ENCODE assay signal across 15 cellular contexts in the genomic region with DNA sequence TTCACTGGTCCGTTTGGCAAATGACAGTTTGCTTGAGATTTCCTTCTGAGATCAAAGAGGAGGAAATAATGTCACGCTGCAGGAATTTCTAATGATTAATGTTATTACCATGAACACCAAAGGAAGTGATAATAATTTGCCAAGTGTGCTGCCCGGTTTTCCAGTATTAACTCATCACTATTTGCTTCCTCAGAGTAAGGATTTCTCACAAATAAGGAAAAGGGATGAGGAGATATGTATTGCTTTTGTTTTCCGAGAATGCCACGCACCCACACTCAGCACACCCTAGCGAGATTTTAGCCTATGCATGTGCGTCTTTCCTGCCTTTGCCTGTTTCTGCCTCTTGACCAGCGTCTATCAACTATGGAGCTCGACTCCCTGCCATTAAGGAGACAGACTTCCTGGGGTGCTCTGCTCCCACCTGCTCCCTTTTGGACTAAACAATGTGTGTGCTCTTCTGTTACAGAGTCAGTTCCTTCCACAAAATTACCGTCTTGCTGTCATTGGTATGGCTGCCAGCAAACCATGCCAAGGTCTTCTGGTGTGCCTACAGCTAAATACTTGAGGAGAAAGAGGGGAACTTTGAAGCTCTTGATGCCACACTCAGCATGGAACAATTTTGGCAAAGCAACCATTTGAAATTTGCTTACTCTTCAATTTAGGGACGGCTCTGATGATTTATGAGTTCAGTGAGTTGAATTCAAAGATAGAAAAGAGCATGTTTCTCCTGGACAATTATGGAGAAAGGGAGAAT.
DNase-seq lines count a peak whose midpoint lies in the region; ATAC-seq and TF ChIP-seq lines count a peak whose summit lies in the region.
"Had no signal": no experiment of that assay in that cellular context is flagged by ENCODE, and none has a peak within 500 bp of the region (broad histone marks: within the 10 kb centered on the region; RNA-seq: fewer than 3 reads in every experiment).

No MANE protein-coding gene starts in this region.

- no peak overlapping the region for H3K4me3 Mint-ChIP-seq in stimulated activated naive B cell treated with anti-CD40 and anti-IgM and Interleukin-4, amounts not matched to agents 10 μg/mL and 1 μg/mL and 100 μg/mL, for 72 hours
- H3K4me3 Mint-ChIP-seq: brain; natural killer cell treated with Interleukin-12 subunit alpha and Interleukin-12 subunit beta and Interleukin-15 and Interleukin-18, amount 100 ng/mL, for 72 hours had no signal

- H3K4me1 ChIP-seq in RWPE2 (ENCODE audit: insufficient read depth, poor library complexity, severe bottlenecking): peaks cover 28% of the 10 kb centered on the region
- H3K4me1 ChIP-seq: Caco-2 had no signal

- no peaks in the 10 kb centered on the region for H3K27me3 ChIP-seq in RWPE2 (ENCODE audit: insufficient read depth, poor library complexity, severe bottlenecking)

- peaks cover 0 to 4% of the 10 kb centered on the region in 2 donors for H3K9me3 Mint-ChIP-seq in stimulated activated naive B cell treated with anti-CD40 and anti-IgM and Interleukin-4, amounts not matched to agents 10 μg/mL and 1 μg/mL and 100 μg/mL, for 72 hours

- ATAC-seq in RWPE2 (ENCODE audit: low read depth) (peak; percentile 76), GM19324 (IDR thresholded peaks at IDR 0.05; ENCODE audit: low FRiP score, unreplicated experiment) (no peak)
- no peak for ATAC-seq in stimulated activated naive B cell treated with anti-CD40 and anti-IgM and Interleukin-4, amounts not matched to agents 10 μg/mL and 1 μg/mL and 100 μg/mL, for 72 hours (replicated peaks)
- ATAC-seq: GM12878; natural killer cell treated with Interleukin-12 subunit alpha and Interleukin-12 subunit beta and Interleukin-15 and Interleukin-18, amount 100 ng/mL, for 72 hours had no signal

- no peaks in the 10 kb centered on the region for H3K27me3 Mint-ChIP-seq in stimulated activated naive B cell treated with anti-CD40 and anti-IgM and Interleukin-4, amounts not matched to agents 10 μg/mL and 1 μg/mL and 100 μg/mL, for 72 hours
- H3K27me3 Mint-ChIP-seq: brain; natural killer cell treated with Interleukin-12 subunit alpha and Interleukin-12 subunit beta and Interleukin-15 and Interleukin-18, amount 100 ng/mL, for 72 hours had no signal

- H3K27ac Mint-ChIP-seq in stimulated activated naive B cell treated with anti-CD40 and anti-IgM and Interleukin-4, amounts not matched to agents 10 μg/mL and 1 μg/mL and 100 μg/mL, for 72 hours: no peak overlapping the region
- H3K27ac Mint-ChIP-seq: brain; natural killer cell treated with Interleukin-12 subunit alpha and Interleukin-12 subunit beta and Interleukin-15 and Interleukin-18, amount 100 ng/mL, for 72 hours had no signal

- peak; percentile 19 for DNase-seq in Daoy (ENCODE audit: low read depth)
- DNase-seq in RWPE2 (ENCODE audit: low spot score): no peak
- peak; percentile 79 for DNase-seq in epithelial cell of esophagus (ENCODE audit: low read depth)
- peak; percentile 56 for DNase-seq in pulmonary artery endothelial cell (ENCODE audit: low read depth, low spot score)
- no peak for DNase-seq in ecto neural progenitor cell (ENCODE audit: low spot score)
- no peak for DNase-seq in stimulated activated naive B cell treated with anti-CD40 and anti-IgM and Interleukin-4, amounts not matched to agents 10 μg/mL and 1 μg/mL and 100 μg/mL, for 72 hours
- DNase-seq in effector CD8-positive, alpha-beta T cell (lab: John Stamatoyannopoulos, UW): no peak
- DNase-seq: activated T-cell treated with anti-CD3 and anti-CD28 coated beads, Interleukin-2, amount 50 U/mL, for 48 hours; Caco-2; NCI-H2227 treated with DMSO at 0.1 percent for 48 hours; Right ventricle myocardium superior had no signal

- H3K36me3 Mint-ChIP-seq in stimulated activated naive B cell treated with anti-CD40 and anti-IgM and Interleukin-4, amounts not matched to agents 10 μg/mL and 1 μg/mL and 100 μg/mL, for 72 hours: no peaks in the 10 kb centered on the region
- H3K36me3 Mint-ChIP-seq: brain; natural killer cell treated with Interleukin-12 subunit alpha and Interleukin-12 subunit beta and Interleukin-15 and Interleukin-18, amount 100 ng/mL, for 72 hours had no signal

- H3K4me3 ChIP-seq in RWPE2 (ENCODE audit: severe bottlenecking) (no peak overlapping the region), epithelial cell of esophagus (ENCODE audit: low read length) (no peak overlapping the region)
- H3K4me3 ChIP-seq: GM12878 had no signal

- H3K36me3 ChIP-seq in RWPE2 (ENCODE audit: low read depth): no peaks in the 10 kb centered on the region

- TF ChIP-seq CTCF in RWPE2 (IDR thresholded peaks at IDR 0.05; ENCODE audit: poor library complexity, severe bottlenecking): no peak
- TF ChIP-seq CTCF in epithelial cell of esophagus (IDR thresholded peaks at IDR 0.05; ENCODE audit: insufficient read depth, low read depth, low read length, missing control alignments): no peak

- peak overlapping the region; percentile 60 for H3K27ac ChIP-seq in RWPE2 (ENCODE audit: poor library complexity, severe bottlenecking)

- no peaks in the 10 kb centered on the region for H3K4me1 Mint-ChIP-seq in stimulated activated naive B cell treated with anti-CD40 and anti-IgM and Interleukin-4, amounts not matched to agents 10 μg/mL and 1 μg/mL and 100 μg/mL, for 72 hours

- no peaks in the 10 kb centered on the region for H3K9me3 ChIP-seq in RWPE2 (ENCODE audit: severe bottlenecking)
- H3K9me3 ChIP-seq: Caco-2 had no signal

Comparison
In these comparisons a context has a peak if more than half of its experiments do, and no peak if none do; other contexts are left out.
1. DNase-seq: peak in Daoy (single experiment), epithelial cell of esophagus (single experiment) and pulmonary artery endothelial cell (single experiment); none in RWPE2 (single experiment), ecto neural progenitor cell (single experiment), stimulated activated naive B cell treated with anti-CD40 and anti-IgM and Interleukin-4, amounts not matched to agents 10 μg/mL and 1 μg/mL and 100 μg/mL, for 72 hours (single experiment) and effector CD8-positive, alpha-beta T cell (single experiment).